Comparison of ENCODE assay signal across 8 cellular contexts in the genomic region with DNA sequence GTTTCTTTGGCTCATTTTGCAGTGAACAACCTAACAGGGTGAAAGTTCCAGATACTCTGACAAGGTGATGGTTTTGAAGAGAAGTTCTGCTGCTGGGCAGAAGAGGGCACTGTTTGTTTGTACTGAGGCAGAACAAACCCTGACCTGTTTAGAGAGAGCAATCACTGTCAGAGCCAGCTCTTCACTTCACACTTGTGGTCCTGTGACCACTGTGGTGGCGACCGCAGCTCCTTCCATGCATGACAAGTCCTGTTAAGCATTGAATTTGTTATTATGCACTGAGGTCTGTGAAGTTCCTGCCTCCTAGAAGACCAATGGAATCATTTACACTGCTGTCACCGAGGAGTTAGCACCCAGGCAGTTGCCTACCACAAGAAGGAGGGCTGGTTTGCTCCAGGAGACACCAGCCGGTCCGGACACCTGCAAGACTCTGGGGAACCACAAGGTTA.
A peak's percentile ranks its signal among the peaks of the same experiment; 100 is the strongest.
DNase-seq lines count a peak whose midpoint lies in the region; ATAC-seq and TF ChIP-seq lines count a peak whose summit lies in the region.

No MANE protein-coding gene starts in this region.

- intact Hi-C loops in dorsolateral prefrontal cortex (cut with DNase I), result no loop called here

- POLR2A ChIA-PET in BJ (lab: Charles Lee), result no interaction called here

- no peak overlapping the region for H3K27ac ChIP-seq in dorsolateral prefrontal cortex

- no peak overlapping the region for H3K4me3 ChIP-seq in BJ (ENCODE audit: low read depth, low read length)
- no peak overlapping the region for H3K4me3 ChIP-seq in dorsolateral prefrontal cortex

- no peaks in the 10 kb centered on the region for H3K36me3 ChIP-seq in BJ (ENCODE audit: control insufficient read depth, insufficient read depth, low read length)

- TF ChIP-seq CTCF in BJ (IDR thresholded peaks at IDR 0.05; ENCODE audit: insufficient read depth, low read depth, low read length) (peak; percentile 90), dorsolateral prefrontal cortex (IDR thresholded peaks at IDR 0.05 in 54 of 56, conservative IDR thresholded peaks at IDR 0.05 in 2 of 56; ENCODE audit: low read depth in 1 of 56, partially characterized antibody in 56 of 56) (peak; percentile 48 to 80 (median 67))

- H3K27me3 ChIP-seq in BJ (ENCODE audit: control insufficient read depth, insufficient read depth, low read length) (no peaks in the 10 kb centered on the region), dorsolateral prefrontal cortex (no peaks in the 10 kb centered on the region)

- ATAC-seq in GM19023 (IDR thresholded peaks at IDR 0.05; ENCODE audit: unreplicated experiment) (peak; percentile 97), HG03135 (IDR thresholded peaks at IDR 0.05; ENCODE audit: unreplicated experiment) (peak; percentile 100)

- DNase-seq in BJ (ENCODE audit: low read depth) (peak; percentile 23), NCI-H345 treated with DMSO at 0.1 percent for 48 hours (lab: John Stamatoyannopoulos, UW; ENCODE audit: unreplicated experiment) (peak; percentile 41), dorsolateral prefrontal cortex (peak in 7 of 10 donors; percentile 9 to 56 (median 43)), lung microvascular endothelial cell (ENCODE audit: low read depth in 2 of 2) (peak; percentile 68 to 75)
- DNase-seq in activated CD4-positive, alpha-beta T cell treated with anti-CD3 and anti-CD28 coated beads, Interleukin-2, amount 50 U/mL, for 24 hours (ENCODE audit: low read depth in 1 of 2, low spot score in 1 of 2), result peak; percentile 15 to 17
- DNase-seq in stimulated activated CD8-positive, alpha-beta memory T cell treated with anti-CD3 and anti-CD28 coated beads, Interleukin-15, amount 100 ng/mL, for 4 hours (ENCODE audit: low read depth in 2 of 2), result peak; percentile 21 to 33

- CTCF ChIA-PET in BJ (lab: Yijun Ruan, JAX), result interaction anchor here (0.7 to 2.4 kb wide), 14 partner anchors 10 to 1779 kb away, joined by 3 to 16 read pairs (median 3); no protein-coding TSS in a partner anchor

Comparison
In these comparisons a context has a peak if more than half of its experiments do, and no peak if none do; other contexts are left out.
1. DNase-seq: peak in every context shown above with its lines; median percentile 72 in lung microvascular endothelial cell; 43 in dorsolateral prefrontal cortex; 41 in NCI-H345 treated with DMSO at 0.1 percent for 48 hours; 27 in stimulated activated CD8-positive, alpha-beta memory T cell treated with anti-CD3 and anti-CD28 coated beads, Interleukin-15, amount 100 ng/mL, for 4 hours; 23 in BJ; 16 in activated CD4-positive, alpha-beta T cell treated with anti-CD3 and anti-CD28 coated beads, Interleukin-2, amount 50 U/mL, for 24 hours.